1 cellular context compared by ENCODE assay signal in the genomic region with DNA sequence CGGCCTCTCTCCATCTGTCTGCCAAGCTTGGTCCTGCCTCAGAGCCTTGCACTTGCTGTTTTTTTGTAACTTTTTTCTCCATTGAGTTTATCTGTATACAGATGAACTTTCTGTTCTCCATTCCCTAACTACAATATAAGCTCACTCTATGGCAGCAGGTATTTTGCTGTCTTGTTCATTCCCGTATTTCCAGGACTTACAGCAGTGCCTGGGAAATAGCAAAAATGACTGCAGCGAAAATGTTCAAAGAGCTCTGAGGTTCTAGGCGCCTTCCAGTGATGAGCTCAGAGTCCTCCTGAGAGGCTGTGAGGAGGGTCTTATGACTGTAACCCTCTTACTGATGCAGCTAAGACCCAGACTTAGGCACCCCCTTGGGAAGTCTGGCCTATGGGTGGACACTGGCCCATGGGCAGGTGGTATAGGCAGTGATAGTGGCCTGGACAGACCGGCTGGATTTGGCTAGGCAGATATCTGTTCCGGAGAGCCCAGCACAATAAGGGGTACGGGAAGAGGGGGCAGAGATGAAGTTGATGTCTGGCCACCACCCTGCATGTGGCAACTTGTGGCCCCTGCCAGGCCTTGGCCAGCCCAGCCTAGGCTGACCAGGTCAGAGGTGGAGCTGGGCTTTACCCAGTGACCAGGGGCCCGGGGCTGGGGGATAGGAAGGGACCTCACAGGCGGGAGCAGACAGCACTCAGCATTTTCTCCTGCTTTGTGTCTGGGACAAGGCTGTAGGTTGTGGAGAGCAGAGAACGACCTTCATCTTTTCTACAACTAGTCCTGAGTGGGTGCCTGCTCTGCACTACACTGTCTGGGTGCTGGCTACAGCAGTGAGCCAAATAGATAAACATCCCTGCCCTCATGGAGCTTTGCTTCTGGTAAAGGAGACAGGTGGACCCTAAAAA.
TF ChIP-seq lines count a peak whose summit lies in the region.

No MANE protein-coding gene starts in this region.

TF ChIP-seq in HEK293, 187 proteins besides CTCF, POLR2A, EP300 and RAD21 (continued from another document):
- TF ChIP-seq SETDB1 (IDR thresholded peaks at IDR 0.05; ENCODE audit: insufficient read length, low read length), result no peak
- TF ChIP-seq ZNF292 (tag by site-specific recombination; IDR thresholded peaks at IDR 0.05; ENCODE audit: borderline replicate concordance, low read depth), result no peak
- TF ChIP-seq, protein P1, sequence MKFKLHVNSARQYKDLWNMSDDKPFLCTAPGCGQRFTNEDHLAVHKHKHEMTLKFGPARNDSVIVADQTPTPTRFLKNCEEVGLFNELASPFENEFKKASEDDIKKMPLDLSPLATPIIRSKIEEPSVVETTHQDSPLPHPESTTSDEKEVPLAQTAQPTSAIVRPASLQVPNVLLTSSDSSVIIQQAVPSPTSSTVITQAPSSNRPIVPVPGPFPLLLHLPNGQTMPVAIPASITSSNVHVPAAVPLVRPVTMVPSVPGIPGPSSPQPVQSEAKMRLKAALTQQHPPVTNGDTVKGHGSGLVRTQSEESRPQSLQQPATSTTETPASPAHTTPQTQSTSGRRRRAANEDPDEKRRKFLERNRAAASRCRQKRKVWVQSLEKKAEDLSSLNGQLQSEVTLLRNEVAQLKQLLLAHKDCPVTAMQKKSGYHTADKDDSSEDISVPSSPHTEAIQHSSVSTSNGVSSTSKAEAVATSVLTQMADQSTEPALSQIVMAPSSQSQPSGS (tag by site-specific recombination; IDR thresholded peaks at IDR 0.05; ENCODE audit: low read depth), result no peak
- no peak for TF ChIP-seq ZNF624 (tag by site-specific recombination; IDR thresholded peaks at IDR 0.05)
- no peak for TF ChIP-seq GLIS2 (tag by site-specific recombination; IDR thresholded peaks at IDR 0.05)
- TF ChIP-seq ZNF514 (tag by site-specific recombination; IDR thresholded peaks at IDR 0.05), result no peak
- TF ChIP-seq TRIM28 (IDR thresholded peaks at IDR 0.05; ENCODE audit: borderline replicate concordance, low read length), result 0 out of 2 replicates have a peak, but pooled peaks have one; percentile 36
- no peak for TF ChIP-seq ZNF157 (tag by site-specific recombination; IDR thresholded peaks at IDR 0.05)
- TF ChIP-seq OVOL3 (tag by site-specific recombination; IDR thresholded peaks at IDR 0.05), result no peak
- TF ChIP-seq, protein P2, sequence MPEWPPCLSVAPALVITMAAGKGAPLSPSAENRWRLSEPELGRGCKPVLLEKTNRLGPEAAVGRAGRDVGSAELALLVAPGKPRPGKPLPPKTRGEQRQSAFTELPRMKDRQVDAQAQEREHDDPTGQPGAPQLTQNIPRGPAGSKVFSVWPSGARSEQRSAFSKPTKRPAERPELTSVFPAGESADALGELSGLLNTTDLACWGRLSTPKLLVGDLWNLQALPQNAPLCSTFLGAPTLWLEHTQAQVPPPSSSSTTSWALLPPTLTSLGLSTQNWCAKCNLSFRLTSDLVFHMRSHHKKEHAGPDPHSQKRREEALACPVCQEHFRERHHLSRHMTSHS (tag by site-specific recombination; IDR thresholded peaks at IDR 0.05), result no peak
- no peak for TF ChIP-seq ZNF311 (tag by site-specific recombination; IDR thresholded peaks at IDR 0.05; ENCODE audit: borderline replicate concordance)
- peak; percentile 84 for TF ChIP-seq IKZF3 (tag by site-specific recombination; IDR thresholded peaks at IDR 0.05)
- TF ChIP-seq ZNF555 (tag by site-specific recombination; conservative IDR thresholded peaks at IDR 0.05), result no peak
- TF ChIP-seq EGR2 (tag by site-specific recombination; IDR thresholded peaks at IDR 0.05; ENCODE audit: low read depth), result no peak
- no peak for TF ChIP-seq BCL11A (tag by site-specific recombination; IDR thresholded peaks at IDR 0.05; ENCODE audit: low read depth)
- peak; percentile 46 for TF ChIP-seq ZBTB17 (tag by site-specific recombination; IDR thresholded peaks at IDR 0.05)
- TF ChIP-seq ZNF48 (tag by site-specific recombination; IDR thresholded peaks at IDR 0.05), result no peak
- no peak for TF ChIP-seq ZNF140 (tag by site-specific recombination; IDR thresholded peaks at IDR 0.05)
- TF ChIP-seq ZBTB48 (tag by site-specific recombination; IDR thresholded peaks at IDR 0.05), result no peak
- TF ChIP-seq, protein P3, sequence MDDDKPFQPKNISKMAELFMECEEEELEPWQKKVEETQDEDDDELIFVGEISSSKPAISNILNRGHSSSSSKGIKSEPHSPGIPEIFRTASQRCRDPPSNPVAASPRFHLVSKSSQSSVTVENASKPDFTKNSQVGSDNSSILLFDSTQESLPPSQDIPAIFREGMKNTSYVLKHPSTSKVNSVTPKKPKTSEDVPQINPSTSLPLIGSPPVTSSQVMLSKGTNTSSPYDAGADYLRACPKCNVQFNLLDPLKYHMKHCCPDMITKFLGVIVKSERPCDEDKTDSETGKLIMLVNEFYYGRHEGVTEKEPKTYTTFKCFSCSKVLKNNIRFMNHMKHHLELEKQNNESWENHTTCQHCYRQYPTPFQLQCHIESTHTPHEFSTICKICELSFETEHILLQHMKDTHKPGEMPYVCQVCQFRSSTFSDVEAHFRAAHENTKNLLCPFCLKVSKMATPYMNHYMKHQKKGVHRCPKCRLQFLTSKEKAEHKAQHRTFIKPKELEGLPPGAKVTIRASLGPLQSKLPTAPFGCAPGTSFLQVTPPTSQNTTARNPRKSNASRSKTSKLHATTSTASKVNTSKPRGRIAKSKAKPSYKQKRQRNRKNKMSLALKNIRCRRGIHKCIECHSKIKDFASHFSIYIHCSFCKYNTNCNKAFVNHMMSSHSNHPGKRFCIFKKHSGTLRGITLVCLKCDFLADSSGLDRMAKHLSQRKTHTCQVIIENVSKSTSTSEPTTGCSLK (tag by site-specific recombination; IDR thresholded peaks at IDR 0.05), result no peak
- TF ChIP-seq ZNF2 (tag by site-specific recombination; IDR thresholded peaks at IDR 0.05), result no peak
- no peak for TF ChIP-seq ZSCAN16 (tag by site-specific recombination; IDR thresholded peaks at IDR 0.05)
- no peak for TF ChIP-seq ZNF610 (tag by site-specific recombination; IDR thresholded peaks at IDR 0.05; ENCODE audit: borderline replicate concordance)
- no peak for TF ChIP-seq GLI4 (tag by site-specific recombination; IDR thresholded peaks at IDR 0.05)
- TF ChIP-seq ZNF654 (tag by site-specific recombination; IDR thresholded peaks at IDR 0.05; ENCODE audit: low read depth), result no peak
- TF ChIP-seq, protein P4, sequence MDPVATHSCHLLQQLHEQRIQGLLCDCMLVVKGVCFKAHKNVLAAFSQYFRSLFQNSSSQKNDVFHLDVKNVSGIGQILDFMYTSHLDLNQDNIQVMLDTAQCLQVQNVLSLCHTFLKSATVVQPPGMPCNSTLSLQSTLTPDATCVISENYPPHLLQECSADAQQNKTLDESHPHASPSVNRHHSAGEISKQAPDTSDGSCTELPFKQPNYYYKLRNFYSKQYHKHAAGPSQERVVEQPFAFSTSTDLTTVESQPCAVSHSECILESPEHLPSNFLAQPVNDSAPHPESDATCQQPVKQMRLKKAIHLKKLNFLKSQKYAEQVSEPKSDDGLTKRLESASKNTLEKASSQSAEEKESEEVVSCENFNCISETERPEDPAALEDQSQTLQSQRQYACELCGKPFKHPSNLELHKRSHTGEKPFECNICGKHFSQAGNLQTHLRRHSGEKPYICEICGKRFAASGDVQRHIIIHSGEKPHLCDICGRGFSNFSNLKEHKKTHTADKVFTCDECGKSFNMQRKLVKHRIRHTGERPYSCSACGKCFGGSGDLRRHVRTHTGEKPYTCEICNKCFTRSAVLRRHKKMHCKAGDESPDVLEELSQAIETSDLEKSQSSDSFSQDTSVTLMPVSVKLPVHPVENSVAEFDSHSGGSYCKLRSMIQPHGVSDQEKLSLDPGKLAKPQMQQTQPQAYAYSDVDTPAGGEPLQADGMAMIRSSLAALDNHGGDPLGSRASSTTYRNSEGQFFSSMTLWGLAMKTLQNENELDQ (tag by site-specific recombination; IDR thresholded peaks at IDR 0.05; ENCODE audit: low read depth), result no peak
- no peak for TF ChIP-seq MYNN (tag by site-specific recombination; IDR thresholded peaks at IDR 0.05; ENCODE audit: borderline replicate concordance)
- no peak for TF ChIP-seq ZSCAN30 (tag by site-specific recombination; IDR thresholded peaks at IDR 0.05)
- peak; percentile 66; the same call in 1 of the 2 replicates for TF ChIP-seq BCL11B (tag by site-specific recombination; IDR thresholded peaks at IDR 0.05; ENCODE audit: low read depth)
- TF ChIP-seq PRDM1 (tag by site-specific recombination; IDR thresholded peaks at IDR 0.05), result peak; percentile 65
- no peak for TF ChIP-seq ZNF623 (tag by site-specific recombination; IDR thresholded peaks at IDR 0.05)
- TF ChIP-seq ZNF621 (tag by site-specific recombination; IDR thresholded peaks at IDR 0.05), result no peak
- TF ChIP-seq, protein P5, sequence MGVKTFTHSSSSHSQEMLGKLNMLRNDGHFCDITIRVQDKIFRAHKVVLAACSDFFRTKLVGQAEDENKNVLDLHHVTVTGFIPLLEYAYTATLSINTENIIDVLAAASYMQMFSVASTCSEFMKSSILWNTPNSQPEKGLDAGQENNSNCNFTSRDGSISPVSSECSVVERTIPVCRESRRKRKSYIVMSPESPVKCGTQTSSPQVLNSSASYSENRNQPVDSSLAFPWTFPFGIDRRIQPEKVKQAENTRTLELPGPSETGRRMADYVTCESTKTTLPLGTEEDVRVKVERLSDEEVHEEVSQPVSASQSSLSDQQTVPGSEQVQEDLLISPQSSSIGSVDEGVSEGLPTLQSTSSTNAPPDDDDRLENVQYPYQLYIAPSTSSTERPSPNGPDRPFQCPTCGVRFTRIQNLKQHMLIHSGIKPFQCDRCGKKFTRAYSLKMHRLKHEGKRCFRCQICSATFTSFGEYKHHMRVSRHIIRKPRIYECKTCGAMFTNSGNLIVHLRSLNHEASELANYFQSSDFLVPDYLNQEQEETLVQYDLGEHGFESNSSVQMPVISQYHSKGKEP (tag by site-specific recombination; IDR thresholded peaks at IDR 0.05), result no peak
- no peak for TF ChIP-seq ZNF561 (tag by site-specific recombination; IDR thresholded peaks at IDR 0.05; ENCODE audit: borderline replicate concordance)
- TF ChIP-seq ZNF132 (tag by site-specific recombination; IDR thresholded peaks at IDR 0.05; ENCODE audit: borderline replicate concordance), result no peak
- no peak; the same call in 1 of the 2 replicates for TF ChIP-seq ZNF341 (tag by site-specific recombination; IDR thresholded peaks at IDR 0.05; ENCODE audit: low read depth)
- TF ChIP-seq ZNF560 (tag by site-specific recombination; IDR thresholded peaks at IDR 0.05; ENCODE audit: borderline replicate concordance), result no peak
- TF ChIP-seq GLI2 (tag by site-specific recombination; IDR thresholded peaks at IDR 0.05; ENCODE audit: borderline replicate concordance, low read depth), result no peak
- TF ChIP-seq ZNF791 (tag by site-specific recombination; IDR thresholded peaks at IDR 0.05), result no peak
- TF ChIP-seq, protein P6, sequence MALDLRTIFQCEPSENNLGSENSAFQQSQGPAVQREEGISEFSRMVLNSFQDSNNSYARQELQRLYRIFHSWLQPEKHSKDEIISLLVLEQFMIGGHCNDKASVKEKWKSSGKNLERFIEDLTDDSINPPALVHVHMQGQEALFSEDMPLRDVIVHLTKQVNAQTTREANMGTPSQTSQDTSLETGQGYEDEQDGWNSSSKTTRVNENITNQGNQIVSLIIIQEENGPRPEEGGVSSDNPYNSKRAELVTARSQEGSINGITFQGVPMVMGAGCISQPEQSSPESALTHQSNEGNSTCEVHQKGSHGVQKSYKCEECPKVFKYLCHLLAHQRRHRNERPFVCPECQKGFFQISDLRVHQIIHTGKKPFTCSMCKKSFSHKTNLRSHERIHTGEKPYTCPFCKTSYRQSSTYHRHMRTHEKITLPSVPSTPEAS (tag by site-specific recombination; IDR thresholded peaks at IDR 0.05), result no peak
- TF ChIP-seq ZNF366 (tag by site-specific recombination; conservative IDR thresholded peaks at IDR 0.05), result peak; percentile 44; the same call in 1 of the 2 replicates
- TF ChIP-seq ZNF174 (tag by site-specific recombination; IDR thresholded peaks at IDR 0.05), result no peak
- no peak for TF ChIP-seq SP7 (tag by site-specific recombination; IDR thresholded peaks at IDR 0.05)
- TF ChIP-seq ZNF843 (tag by site-specific recombination; IDR thresholded peaks at IDR 0.05), result no peak
